ENCODE assay signal across 11 cellular contexts in the genomic region with DNA sequence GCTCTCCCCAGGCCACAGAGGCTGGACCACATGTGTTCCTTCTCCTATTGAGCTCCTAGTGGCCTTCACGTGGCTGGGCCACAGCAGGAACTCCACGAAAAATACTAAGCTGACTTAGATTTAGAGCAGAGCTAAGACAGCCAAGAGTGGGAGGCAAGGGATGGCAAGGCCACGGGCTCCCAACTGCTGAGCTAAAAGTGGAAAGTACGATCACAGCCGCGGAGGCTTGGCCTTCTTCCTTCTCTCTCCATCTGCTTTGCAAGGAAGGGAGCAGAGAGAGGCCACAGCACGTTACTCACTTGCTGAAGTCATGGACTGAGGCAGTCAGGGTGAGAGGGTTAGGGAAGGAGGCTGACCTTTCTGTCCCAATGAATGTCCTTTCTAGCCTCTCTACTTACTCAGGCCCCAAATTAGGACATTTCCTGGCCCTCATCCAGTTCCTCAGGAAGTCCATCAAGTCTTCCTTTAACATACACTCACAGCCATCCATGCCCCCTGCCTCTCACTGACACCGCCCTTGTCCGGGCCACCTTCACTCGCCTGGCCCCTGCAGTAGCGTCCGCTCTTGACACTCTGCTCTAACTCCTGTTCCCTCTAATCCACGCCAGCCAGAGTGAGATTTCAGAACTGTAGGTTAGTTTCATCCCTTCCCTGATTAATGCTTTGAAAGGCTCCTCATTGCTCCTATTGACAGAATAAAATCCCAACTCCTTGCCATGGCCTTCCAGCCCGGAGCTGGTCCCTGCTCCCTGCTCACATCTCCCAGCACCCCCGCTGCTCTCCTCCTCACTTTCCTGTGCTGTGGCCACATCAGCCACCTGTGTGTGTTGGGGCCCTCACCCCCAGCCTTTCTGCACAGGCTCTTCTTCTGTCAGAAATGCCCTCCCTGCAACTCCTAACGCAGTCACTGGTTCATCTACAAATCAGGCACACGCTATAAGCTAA.
DNase-seq lines count a peak whose midpoint lies in the region; ATAC-seq and TF ChIP-seq lines count a peak whose summit lies in the region.
"Had no signal": no experiment of that assay in that cellular context is flagged by ENCODE, and none has a peak within 500 bp of the region (broad histone marks: within the 10 kb centered on the region; RNA-seq: fewer than 3 reads in every experiment).

No MANE protein-coding gene starts in this region.

- H3K9me3 Mint-ChIP-seq in H9 = peaks cover 0 to 2% of the 10 kb centered on the region in 2 experiments; a peak in 1 of 5 replicates
- H3K9me3 Mint-ChIP-seq: CD8-positive, alpha-beta memory T cell; dendritic cell treated with granulocyte-macrophage colony-stimulating factor and Interleukin-4, amounts not matched to agents 40 ng/mL and 50 ng/mL, for 4 days had no signal

- H3T11ph ChIP-seq in H9 (ENCODE audit: low read length) = no peak overlapping the region

- no peak overlapping the region for H3K4ac ChIP-seq in H9 (ENCODE audit: low read depth, low read length)

- no peaks in the 10 kb centered on the region for H3K79me1 ChIP-seq in H9 (ENCODE audit: insufficient read depth, low read depth, low read length, poor library complexity, severe bottlenecking)

- no peak overlapping the region for H3K9ac ChIP-seq in H9 (ENCODE audit: extremely low read depth, insufficient read length, low read length)

- peak overlapping the region in 1 of 3 experiments; percentile 63; a peak in 1 of 7 replicates for H3K27ac Mint-ChIP-seq in H9
- H3K27ac Mint-ChIP-seq: CD8-positive, alpha-beta memory T cell; dendritic cell treated with granulocyte-macrophage colony-stimulating factor and Interleukin-4, amounts not matched to agents 40 ng/mL and 50 ng/mL, for 4 days had no signal

- H2AK5ac ChIP-seq in H9 (ENCODE audit: insufficient read length, low read length) = no peak overlapping the region

- H2BK20ac ChIP-seq in H9 (ENCODE audit: low read depth, low read length, poor library complexity, severe bottlenecking) = no peak overlapping the region

- H2BK15ac ChIP-seq in H9 (ENCODE audit: low read depth, low read length) = no peak overlapping the region

- peaks cover 15% of the 10 kb centered on the region for H3K27me3 Mint-ChIP-seq in H9 (ENCODE audit: low read depth)
- H3K27me3 Mint-ChIP-seq: dendritic cell treated with granulocyte-macrophage colony-stimulating factor and Interleukin-4, amounts not matched to agents 40 ng/mL and 50 ng/mL, for 4 days had no signal

- no peak overlapping the region for H3K4me3 ChIP-seq in dorsolateral prefrontal cortex
- no peak overlapping the region for H3K4me3 ChIP-seq in lung
- H3K4me3 ChIP-seq: SJSA1 had no signal

- H3K27ac ChIP-seq in H9 (ENCODE audit: insufficient read length, low read depth, low read length) (no peak overlapping the region), dorsolateral prefrontal cortex (peak overlapping the region in 5 of 59 donors; percentile 13 to 76 (median 30)), lung (ENCODE audit: low read depth in 1 of 2, low read length in 1 of 2) (no peak overlapping the region)
- H3K27ac ChIP-seq: SJSA1 had no signal

- no peaks in the 10 kb centered on the region for H3K4me1 ChIP-seq in H9 (ENCODE audit: insufficient read depth, low read length)
- no peaks in the 10 kb centered on the region for H3K4me1 ChIP-seq in lung (ENCODE audit: control insufficient read depth in 2 of 2, insufficient read depth in 2 of 2, low read length in 2 of 2)
- H3K4me1 ChIP-seq: SJSA1 had no signal

- H3K36me3 ChIP-seq in lung (ENCODE audit: control insufficient read depth in 2 of 2, insufficient read depth in 2 of 2, low read length in 2 of 2) = no peaks in the 10 kb centered on the region
- H3K36me3 ChIP-seq: SJSA1 had no signal

- H3K79me2 ChIP-seq in H9 (ENCODE audit: insufficient read depth, low read length) = no peaks in the 10 kb centered on the region

- H3K4me3 Mint-ChIP-seq in H9 = no peak overlapping the region
- H3K4me3 Mint-ChIP-seq: CD8-positive, alpha-beta memory T cell; dendritic cell treated with granulocyte-macrophage colony-stimulating factor and Interleukin-4, amounts not matched to agents 40 ng/mL and 50 ng/mL, for 4 days had no signal

- ATAC-seq in lung (ENCODE audit: insufficient read depth, low FRiP score) = no peak
- no peak for ATAC-seq in HG03521 (IDR thresholded peaks at IDR 0.05; ENCODE audit: unreplicated experiment)

- H2BK12ac ChIP-seq in H9 (ENCODE audit: insufficient read length, low read depth, low read length) = no peak overlapping the region

- no peak overlapping the region for H2BK120ac ChIP-seq in H9 (ENCODE audit: low read depth, low read length, poor library complexity, severe bottlenecking)

- WGBS in H9 (ENCODE audit: extremely low coverage, insufficient read length, low lambda C conversion rate) = no CpG with 5 or more reads among the region's 17 CpGs
- 88 to 90% methylated on average over 17 of the region's 17 CpGs for WGBS in lung, 2 donors

- no peak overlapping the region for H4K5ac ChIP-seq in H9 (ENCODE audit: insufficient read length, low read depth, low read length)

- H3K23me2 ChIP-seq in H9 (ENCODE audit: insufficient read length, low read depth, low read length, poor library complexity, severe bottlenecking) = no peaks in the 10 kb centered on the region

- no peak overlapping the region for H3K56ac ChIP-seq in H9 (ENCODE audit: insufficient read length, low read depth, low read length)

- no peak overlapping the region for H4K91ac ChIP-seq in H9 (ENCODE audit: insufficient read length, low read depth, low read length)

- H3K23ac ChIP-seq in H9 (ENCODE audit: insufficient read length, low read depth, low read length) = no peak overlapping the region

- H3K27me3 ChIP-seq in H9 (ENCODE audit: insufficient read depth, low read length) = no peaks in the 10 kb centered on the region
- no peaks in the 10 kb centered on the region for H3K27me3 ChIP-seq in dorsolateral prefrontal cortex
- no peaks in the 10 kb centered on the region for H3K27me3 ChIP-seq in lung (ENCODE audit: control insufficient read depth, insufficient read depth)
- H3K27me3 ChIP-seq: SJSA1 had no signal

- TF ChIP-seq CTCF in H9 (conservative IDR thresholded peaks at IDR 0.05) (no peak), dorsolateral prefrontal cortex (IDR thresholded peaks at IDR 0.05 in 54 of 56, conservative IDR thresholded peaks at IDR 0.05 in 2 of 56; ENCODE audit: low read depth in 1 of 56, partially characterized antibody in 56 of 56) (no peak), lung (IDR thresholded peaks at IDR 0.05; ENCODE audit: control extremely low read depth, extremely low read depth) (no peak)

- H2AFZ ChIP-seq in H9 (ENCODE audit: low read length) = no peak overlapping the region

- H2BK5ac ChIP-seq in H9 (ENCODE audit: insufficient read length, low read length) = no peak overlapping the region

- peak; percentile 13 for DNase-seq in H9
- peak in 8 of 10 donors; percentile 39 to 80 (median 68) for DNase-seq in dorsolateral prefrontal cortex
- DNase-seq in lung (ENCODE audit: low spot score) = peak; percentile 28
- peak; percentile 6 for DNase-seq in stimulated activated CD8-positive, alpha-beta memory T cell treated with anti-CD3 and anti-CD28 coated beads, Interleukin-4, amount 100 ng/mL, for 48 hours
- no peak for DNase-seq in stimulated activated CD4-positive, alpha-beta T cell treated with anti-CD3 and anti-CD28 coated beads, Interleukin-4, amount 100 ng/mL, for 4 hours
- no peak for DNase-seq in NCI-H1105 treated with DMSO at 0.1 percent for 48 hours (lab: John Stamatoyannopoulos, UW)
- DNase-seq: CD8-positive, alpha-beta memory T cell; NCI-H2081 treated with DMSO at 0.1 percent for 48 hours had no signal

- intact Hi-C loops in dorsolateral prefrontal cortex (cut with DNase I) = no loop called here

- H3K9me3 ChIP-seq in H9 (ENCODE audit: control insufficient read depth, low read depth, low read length) (no peaks in the 10 kb centered on the region), lung (ENCODE audit: control insufficient read depth in 2 of 2, insufficient read depth in 1 of 2, low read length in 1 of 2) (no peaks in the 10 kb centered on the region)
- H3K9me3 ChIP-seq: SJSA1 had no signal

- H3K4me1 Mint-ChIP-seq in H9 = peaks cover 5 to 9% of the 10 kb centered on the region in 2 experiments
- H3K4me1 Mint-ChIP-seq: CD8-positive, alpha-beta memory T cell had no signal

- peak overlapping the region; percentile 8; the same call in 1 of the 2 replicates for H3K14ac ChIP-seq in H9 (ENCODE audit: insufficient read depth, low read length)

- H3K4me2 ChIP-seq in H9 (ENCODE audit: insufficient read depth, insufficient read length, low read length) = no peak overlapping the region

- no peak overlapping the region for H4K8ac ChIP-seq in H9 (replicated peaks; ENCODE audit: insufficient read length, low read depth, low read length)

- no peaks in the 10 kb centered on the region for H4K20me1 ChIP-seq in H9 (ENCODE audit: control insufficient read depth, insufficient read depth, insufficient read length)

- H3K18ac ChIP-seq in H9 (ENCODE audit: insufficient read length, low read depth, low read length) = no peak overlapping the region

- H3K36me3 Mint-ChIP-seq in H9 (ENCODE audit: insufficient read depth in 1 of 3, low read depth in 3 of 3) = no peaks in the 10 kb centered on the region; a peak in 2 of 7 replicates
- H3K36me3 Mint-ChIP-seq: CD8-positive, alpha-beta memory T cell had no signal

Comparison
In these comparisons a context has a peak if more than half of its experiments do, and no peak if none do; other contexts are left out.
1. DNase-seq: peak in H9 (single experiment), dorsolateral prefrontal cortex (8 of 10), lung (single experiment) and stimulated activated CD8-positive, alpha-beta memory T cell treated with anti-CD3 and anti-CD28 coated beads, Interleukin-4, amount 100 ng/mL, for 48 hours (single experiment); none in stimulated activated CD4-positive, alpha-beta T cell treated with anti-CD3 and anti-CD28 coated beads, Interleukin-4, amount 100 ng/mL, for 4 hours (0 of 2) and NCI-H1105 treated with DMSO at 0.1 percent for 48 hours (single experiment).